ENCODE assay signal across 7 cellular contexts in genomic region chr13:61880576-61881283, GRCh38.
A peak's percentile ranks its signal among the peaks of the same experiment; 100 is the strongest.
DNase-seq lines count a peak whose midpoint lies in the region; ATAC-seq and TF ChIP-seq lines count a peak whose summit lies in the region.

No MANE protein-coding gene starts in this region.

- ATAC-seq in HG02588 (IDR thresholded peaks at IDR 0.05; ENCODE audit: unreplicated experiment): peak; percentile 87
- ATAC-seq in GM18517 (IDR thresholded peaks at IDR 0.05; ENCODE audit: unreplicated experiment): no peak
- no peak for ATAC-seq in GM18519 (IDR thresholded peaks at IDR 0.05; ENCODE audit: low FRiP score, unreplicated experiment)

- H3K4me1 ChIP-seq in testis: no peaks in the 10 kb centered on the region

- H3K27me3 ChIP-seq in dorsolateral prefrontal cortex (no peaks in the 10 kb centered on the region), testis (no peaks in the 10 kb centered on the region)

- H3K4me3 ChIP-seq in dorsolateral prefrontal cortex (no peak overlapping the region), testis (no peak overlapping the region)

- TF ChIP-seq POLR2A in testis (IDR thresholded peaks at IDR 0.05): no peak

- TF ChIP-seq CTCF in GM13977 (IDR thresholded peaks at IDR 0.05; ENCODE audit: extremely low read depth, insufficient read depth, missing control alignments) (peak; percentile 68), dorsolateral prefrontal cortex (IDR thresholded peaks at IDR 0.05 in 54 of 56, conservative IDR thresholded peaks at IDR 0.05 in 2 of 56; ENCODE audit: low read depth in 1 of 56, partially characterized antibody in 56 of 56) (peak in 52 of 56 donors; percentile 8 to 61 (median 46)), testis (IDR thresholded peaks at IDR 0.05) (peak in 2 of 3 experiments; percentile 23 to 64)

- H3K36me3 ChIP-seq in testis (ENCODE audit: low read depth, missing control alignments): no peaks in the 10 kb centered on the region

- in situ Hi-C loops in GM13977 (cut with MboI; ENCODE audit: low pct_unique_long_range_greater_than_20kb, low sequenced_read_pairs, unreplicated experiment): no loop called here

- intact Hi-C loops in dorsolateral prefrontal cortex (cut with DNase I): no loop called here
- intact Hi-C loops in testis (cut with DNase I; ENCODE audit: low total_unique reads): no loop called here

- H3K9me3 ChIP-seq in testis: no peaks in the 10 kb centered on the region

- H3K27ac ChIP-seq in dorsolateral prefrontal cortex (no peak overlapping the region), testis (no peak overlapping the region)

- 55 to 56% methylated on average over 3 of the region's 3 CpGs for WGBS in testis, 2 donors

- DNase-seq in GM13977 (ENCODE audit: low spot score): peak; percentile 37
- DNase-seq in NCI-H1694 treated with DMSO at 0.1 percent for 48 hours (lab: John Stamatoyannopoulos, UW): peak; percentile 3
- no peak for DNase-seq in dorsolateral prefrontal cortex
- DNase-seq in testis: peak; percentile 41

Comparison
In these comparisons a context has a peak if more than half of its experiments do, and no peak if none do; other contexts are left out.
1. DNase-seq: peak in GM13977 (single experiment), NCI-H1694 treated with DMSO at 0.1 percent for 48 hours (single experiment) and testis (single experiment); none in dorsolateral prefrontal cortex (0 of 10).
2. Peak in every context shown above with its lines, with median percentiles within 50 percentile points of each other: CTCF ChIP-seq.